Comparison of ENCODE assay signal across 22 cellular contexts in genomic region chr5:132889501-132889900, GRCh38. TPM values are rescaled to one million over a fixed set of nuclear protein-coding genes. Genes with fewer than 3 reads are reported as not detected.
DNase-seq lines count a peak whose midpoint lies in the region; ATAC-seq, FAIRE-seq and TF ChIP-seq lines count a peak whose summit lies in the region.
"Had no signal": no experiment of that assay in that cellular context is flagged by ENCODE, and none has a peak within 500 bp of the region (broad histone marks: within the 10 kb centered on the region; RNA-seq: fewer than 3 reads in every experiment).

No MANE protein-coding gene starts in this region.

- peak; percentile 33 for FAIRE-seq in H54 (lab: Jason Lieb, UNC)
- FAIRE-seq: GM12878, H1 had no signal

- peaks cover 0 to 7% of the 10 kb centered on the region in 2 donors for H3K4me1 ChIP-seq in left lung
- H3K4me1 ChIP-seq in SJCRH30, result no peaks in the 10 kb centered on the region
- H3K4me1 ChIP-seq: BLaER1 had no signal

- POLR2A ChIA-PET in activated CD8-positive, alpha-beta T cell treated with anti-CD3 and anti-CD28 coated beads for 36 hours (lab: Charles Lee), result interaction anchor here (0.6 to 1.0 kb wide), 2 partner anchors 17 to 298 kb away, joined by 4 to 5 read pairs; no protein-coding TSS in a partner anchor
- POLR2A ChIA-PET in activated CD8-positive, alpha-beta T cell treated with anti-CD3 and anti-CD28 coated beads, Interleukin-2, amount 10 ng/mL, durations not matched to agents 7 days and 5 days (lab: Charles Lee), result interaction anchor here (0.6 kb wide), 1 partner anchor 79 kb away, joined by 3 read pairs; no protein-coding TSS in a partner anchor

- peaks cover 8% of the 10 kb centered on the region for H3K4me1 Mint-ChIP-seq in activated CD8-positive, alpha-beta T cell treated with anti-CD3 and anti-CD28 coated beads for 36 hours (ENCODE audit: low read depth)
- peaks cover 4% of the 10 kb centered on the region for H3K4me1 Mint-ChIP-seq in activated CD8-positive, alpha-beta T cell treated with anti-CD3 and anti-CD28 coated beads, Interleukin-2, amount 10 ng/mL, durations not matched to agents 7 days and 5 days (ENCODE audit: low read depth)
- H3K4me1 Mint-ChIP-seq in stimulated activated effector memory CD8-positive, alpha-beta T cell treated with anti-CD3 and anti-CD28 coated beads, Interleukin-12 subunit alpha, Interleukin-12 subunit beta, amount 100 ng/mL, for 72 hours, result no peaks in the 10 kb centered on the region
- H3K4me1 Mint-ChIP-seq: CD14-positive monocyte; CD4-positive, alpha-beta memory T cell had no signal

- no peak overlapping the region for H3K27ac ChIP-seq in left lung
- H3K27ac ChIP-seq in SJCRH30, result no peak overlapping the region
- H3K27ac ChIP-seq: 22Rv1, BLaER1, HL-60 had no signal

- TF ChIP-seq CTCF in activated CD8-positive, alpha-beta T cell treated with anti-CD3 and anti-CD28 coated beads for 36 hours (IDR thresholded peaks at IDR 0.05), result no peak
- no peak for TF ChIP-seq CTCF in left lung (IDR thresholded peaks at IDR 0.05)

- no peaks in the 10 kb centered on the region for H3K27me3 ChIP-seq in left lung
- H3K27me3 ChIP-seq in SJCRH30, result no peaks in the 10 kb centered on the region
- H3K27me3 ChIP-seq: BLaER1 had no signal

- H3K9me3 ChIP-seq in left lung (no peaks in the 10 kb centered on the region), SJCRH30 (replicated peaks) (no peaks in the 10 kb centered on the region)
- H3K9me3 ChIP-seq: BLaER1 had no signal

- ATAC-seq in activated CD8-positive, alpha-beta T cell treated with anti-CD3 and anti-CD28 coated beads for 36 hours, result no peak
- no peak for ATAC-seq in activated CD8-positive, alpha-beta T cell treated with anti-CD3 and anti-CD28 coated beads, Interleukin-2, amount 10 ng/mL, durations not matched to agents 7 days and 5 days
- ATAC-seq in left lung, result peak; percentile 57
- no peak for ATAC-seq in stimulated activated effector memory CD8-positive, alpha-beta T cell treated with anti-CD3 and anti-CD28 coated beads, Interleukin-12 subunit alpha, Interleukin-12 subunit beta, amount 100 ng/mL, for 72 hours
- ATAC-seq: GM12878 had no signal

- H3K36me3 ChIP-seq in left lung, result peaks cover 0 to 99% of the 10 kb centered on the region in 2 donors
- peaks cover 77% of the 10 kb centered on the region for H3K36me3 ChIP-seq in SJCRH30

- H3K9me3 Mint-ChIP-seq in activated CD8-positive, alpha-beta T cell treated with anti-CD3 and anti-CD28 coated beads for 36 hours, result no peaks in the 10 kb centered on the region
- H3K9me3 Mint-ChIP-seq in activated CD8-positive, alpha-beta T cell treated with anti-CD3 and anti-CD28 coated beads, Interleukin-2, amount 10 ng/mL, durations not matched to agents 7 days and 5 days (ENCODE audit: insufficient read depth), result no peaks in the 10 kb centered on the region
- H3K9me3 Mint-ChIP-seq in stimulated activated effector memory CD8-positive, alpha-beta T cell treated with anti-CD3 and anti-CD28 coated beads, Interleukin-12 subunit alpha, Interleukin-12 subunit beta, amount 100 ng/mL, for 72 hours, result no peaks in the 10 kb centered on the region
- H3K9me3 Mint-ChIP-seq: CD14-positive monocyte; CD4-positive, alpha-beta memory T cell had no signal

- CTCF ChIA-PET in activated CD8-positive, alpha-beta T cell treated with anti-CD3 and anti-CD28 coated beads for 36 hours (lab: Charles Lee), result interaction anchor here (1.4 kb wide), 1 partner anchor 133 kb away, joined by 3 read pairs; no protein-coding TSS in a partner anchor
- CTCF ChIA-PET in activated CD8-positive, alpha-beta T cell treated with anti-CD3 and anti-CD28 coated beads, Interleukin-2, amount 10 ng/mL, durations not matched to agents 7 days and 5 days (lab: Charles Lee), result interaction anchor here (1.2 kb wide), 1 partner anchor 23 kb away, joined by 4 read pairs; the partner anchor contains the start of genes GDF9 and UQCRQ

- intact Hi-C loops in activated CD8-positive, alpha-beta T cell treated with anti-CD3 and anti-CD28 coated beads for 36 hours (cut with micrococcal nuclease), result no loop called here
- intact Hi-C loops in left lung (cut with DNase I), result no loop called here

- H3K4me3 ChIP-seq in left lung, result no peak overlapping the region
- H3K4me3 ChIP-seq in SJCRH30, result no peak overlapping the region
- H3K4me3 ChIP-seq: BLaER1, GM12878 had no signal

- peaks cover 14% of the 10 kb centered on the region for H3K36me3 Mint-ChIP-seq in activated CD8-positive, alpha-beta T cell treated with anti-CD3 and anti-CD28 coated beads for 36 hours (ENCODE audit: low read depth)
- H3K36me3 Mint-ChIP-seq in activated CD8-positive, alpha-beta T cell treated with anti-CD3 and anti-CD28 coated beads, Interleukin-2, amount 10 ng/mL, durations not matched to agents 7 days and 5 days (ENCODE audit: low read depth), result peaks cover 60% of the 10 kb centered on the region
- peaks cover 96% of the 10 kb centered on the region for H3K36me3 Mint-ChIP-seq in stimulated activated effector memory CD8-positive, alpha-beta T cell treated with anti-CD3 and anti-CD28 coated beads, Interleukin-12 subunit alpha, Interleukin-12 subunit beta, amount 100 ng/mL, for 72 hours

- no peak for DNase-seq in activated CD8-positive, alpha-beta T cell treated with anti-CD3 and anti-CD28 coated beads for 36 hours
- no peak for DNase-seq in activated CD8-positive, alpha-beta T cell treated with anti-CD3 and anti-CD28 coated beads, Interleukin-2, amount 10 ng/mL, durations not matched to agents 7 days and 5 days
- DNase-seq in H54 (ENCODE audit: insufficient read length, low spot score), result no peak
- DNase-seq in left lung, result no peak
- no peak for DNase-seq in stimulated activated effector memory CD8-positive, alpha-beta T cell treated with anti-CD3 and anti-CD28 coated beads, Interleukin-12 subunit alpha, Interleukin-12 subunit beta, amount 100 ng/mL, for 72 hours (ENCODE audit: low spot score in 2 of 2)
- DNase-seq in SJCRH30, result no peak
- DNase-seq in NCI-H2227 (lab: John Stamatoyannopoulos, UW; ENCODE audit: unreplicated experiment), result no peak
- DNase-seq: CD4-positive, alpha-beta memory T cell; COR-L47; DMS 273 treated with DMSO at 0.1 percent for 48 hours; DMS53; DND-41; EL; HCEC 1CT; IMR-90 had no signal

- no peak for TF ChIP-seq POLR2A in H54 (IDR thresholded peaks at IDR 0.05; ENCODE audit: low read depth, low read length)

- H3K4me3 Mint-ChIP-seq in activated CD8-positive, alpha-beta T cell treated with anti-CD3 and anti-CD28 coated beads for 36 hours, result no peak overlapping the region
- no peak overlapping the region for H3K4me3 Mint-ChIP-seq in activated CD8-positive, alpha-beta T cell treated with anti-CD3 and anti-CD28 coated beads, Interleukin-2, amount 10 ng/mL, durations not matched to agents 7 days and 5 days
- no peak overlapping the region for H3K4me3 Mint-ChIP-seq in stimulated activated effector memory CD8-positive, alpha-beta T cell treated with anti-CD3 and anti-CD28 coated beads, Interleukin-12 subunit alpha, Interleukin-12 subunit beta, amount 100 ng/mL, for 72 hours
- H3K4me3 Mint-ChIP-seq: CD14-positive monocyte; CD4-positive, alpha-beta memory T cell had no signal

- H3K27me3 Mint-ChIP-seq in activated CD8-positive, alpha-beta T cell treated with anti-CD3 and anti-CD28 coated beads for 36 hours, result no peaks in the 10 kb centered on the region
- H3K27me3 Mint-ChIP-seq in activated CD8-positive, alpha-beta T cell treated with anti-CD3 and anti-CD28 coated beads, Interleukin-2, amount 10 ng/mL, durations not matched to agents 7 days and 5 days (ENCODE audit: low read depth), result no peaks in the 10 kb centered on the region
- H3K27me3 Mint-ChIP-seq: CD4-positive, alpha-beta memory T cell had no signal

- peak overlapping the region; percentile 40 for H3K27ac Mint-ChIP-seq in activated CD8-positive, alpha-beta T cell treated with anti-CD3 and anti-CD28 coated beads for 36 hours
- H3K27ac Mint-ChIP-seq in activated CD8-positive, alpha-beta T cell treated with anti-CD3 and anti-CD28 coated beads, Interleukin-2, amount 10 ng/mL, durations not matched to agents 7 days and 5 days, result no peak overlapping the region
- H3K27ac Mint-ChIP-seq in stimulated activated effector memory CD8-positive, alpha-beta T cell treated with anti-CD3 and anti-CD28 coated beads, Interleukin-12 subunit alpha, Interleukin-12 subunit beta, amount 100 ng/mL, for 72 hours, result peak overlapping the region; percentile 13
- H3K27ac Mint-ChIP-seq: CD14-positive monocyte had no signal

RNA-seq across cellular contexts. Expression of gene LEAP2, which starts 16.0 kb away (rescaled TPM):
- 1 to 10 TPM; 3.0 to 3.5 TPM for total RNA-seq in activated CD8-positive, alpha-beta T cell treated with anti-CD3 and anti-CD28 coated beads for 36 hours
- total RNA-seq in activated CD8-positive, alpha-beta T cell treated with anti-CD3 and anti-CD28 coated beads, Interleukin-2, amount 10 ng/mL, durations not matched to agents 7 days and 5 days, result 1 to 10 TPM; 3.4 to 3.7 TPM
- 1 to 10 TPM; 1.2 to 1.9 TPM for total RNA-seq in left lung
- total RNA-seq in SJCRH30 (2014; rRNA removed; shearing (Covaris generic)), result 1.2 and 1.6 TPM in 2 replicates
- total RNA-seq: G401 had no signal

RNA-seq across cellular contexts. Expression of gene UQCRQ, which starts 23.1 kb away (rescaled TPM):
- total RNA-seq in activated CD8-positive, alpha-beta T cell treated with anti-CD3 and anti-CD28 coated beads for 36 hours, result 100 to 1,000 TPM; 558 to 566 TPM
- 100 to 1,000 TPM; 381 to 396 TPM for total RNA-seq in activated CD8-positive, alpha-beta T cell treated with anti-CD3 and anti-CD28 coated beads, Interleukin-2, amount 10 ng/mL, durations not matched to agents 7 days and 5 days
- total RNA-seq in left lung, result 100 to 1,000 TPM; 386 to 507 TPM
- 229 and 261 TPM in 2 replicates for total RNA-seq in SJCRH30 (2014; rRNA removed; shearing (Covaris generic))

RNA-seq across cellular contexts. Expression of gene GDF9, which starts 23.2 kb away (rescaled TPM):
- total RNA-seq in activated CD8-positive, alpha-beta T cell treated with anti-CD3 and anti-CD28 coated beads for 36 hours, result under 1 TPM; 0.90 to 0.94 TPM
- total RNA-seq in activated CD8-positive, alpha-beta T cell treated with anti-CD3 and anti-CD28 coated beads, Interleukin-2, amount 10 ng/mL, durations not matched to agents 7 days and 5 days, result under 1 TPM; 0.52 to 0.92 TPM
- total RNA-seq in left lung, result under 1 TPM; 0.26 to 0.39 TPM
- total RNA-seq in SJCRH30 (2014; rRNA removed; shearing (Covaris generic)), result 0.20 and 0.57 TPM in 2 replicates
- total RNA-seq: H1 had no signal

RNA-seq across cellular contexts. Expression of gene SHROOM1, which starts 59.1 kb away (rescaled TPM):
- 1 to 10 TPM; 2.0 to 2.1 TPM for total RNA-seq in activated CD8-positive, alpha-beta T cell treated with anti-CD3 and anti-CD28 coated beads for 36 hours
- 1 to 10 TPM; 2.9 to 3.3 TPM for total RNA-seq in activated CD8-positive, alpha-beta T cell treated with anti-CD3 and anti-CD28 coated beads, Interleukin-2, amount 10 ng/mL, durations not matched to agents 7 days and 5 days
- total RNA-seq in left lung, result 10 to 100 TPM; 15.8 to 20.6 TPM
- total RNA-seq in SJCRH30 (2014; rRNA removed; shearing (Covaris generic)), result 1.6 and 2.5 TPM in 2 replicates
